Comparison of ENCODE assay signal across 18 cellular contexts in genomic region chr15:99141943-99142342, GRCh38. TPM values are rescaled to one million over a fixed set of nuclear protein-coding genes. Genes with fewer than 3 reads are reported as not detected.
DNase-seq lines count a peak whose midpoint lies in the region; TF ChIP-seq lines count a peak whose summit lies in the region.
"Had no signal": no experiment of that assay in that cellular context is flagged by ENCODE, and none has a peak within 500 bp of the region (broad histone marks: within the 10 kb centered on the region; RNA-seq: fewer than 3 reads in every experiment).

No MANE protein-coding gene starts in this region.

- no peak overlapping the region for H3K4me3 Mint-ChIP-seq in osteocyte (ENCODE audit: unreplicated experiment)
- H3K4me3 Mint-ChIP-seq: CD4-positive, CD25-positive, alpha-beta regulatory T cell; HFFc6 had no signal

- H3K9me3 ChIP-seq in HUES48 (ENCODE audit: control insufficient read depth, insufficient read depth, low read length) (no peaks in the 10 kb centered on the region), esophagus squamous epithelium (no peaks in the 10 kb centered on the region), testis (no peaks in the 10 kb centered on the region), WERI-Rb-1 (ENCODE audit: severe bottlenecking) (no peaks in the 10 kb centered on the region)

- H3K36me3 ChIP-seq in HUES48 (ENCODE audit: control insufficient read depth, insufficient read depth, low read length) (no peaks in the 10 kb centered on the region; the same call in 1 of the 2 replicates), esophagus squamous epithelium (peaks cover 0 to 58% (median 0%) of the 10 kb centered on the region in 3 donors), testis (ENCODE audit: low read depth, missing control alignments) (no peaks in the 10 kb centered on the region), WERI-Rb-1 (no peaks in the 10 kb centered on the region)

- H3K27me3 Mint-ChIP-seq in osteocyte (ENCODE audit: unreplicated experiment) = no peaks in the 10 kb centered on the region
- H3K27me3 Mint-ChIP-seq: CD4-positive, CD25-positive, alpha-beta regulatory T cell had no signal

- H3K9ac ChIP-seq in HUES48 (ENCODE audit: low read depth, low read length) = no peak overlapping the region
- H3K9ac ChIP-seq: KMS-11 had no signal

- TF ChIP-seq CTCF in esophagus squamous epithelium (IDR thresholded peaks at IDR 0.05) = no peak
- no peak for TF ChIP-seq CTCF in osteocyte (IDR thresholded peaks at IDR 0.05)
- TF ChIP-seq CTCF in testis (IDR thresholded peaks at IDR 0.05) = no peak
- TF ChIP-seq CTCF in WERI-Rb-1 (IDR thresholded peaks at IDR 0.05; ENCODE audit: low read depth, low read length) = no peak

- H3K4me1 ChIP-seq in HUES48 (ENCODE audit: control insufficient read depth, insufficient read depth, low read length) (peaks cover 48% of the 10 kb centered on the region), esophagus squamous epithelium (peaks cover 0 to 14% (median 7%) of the 10 kb centered on the region in 3 donors), testis (no peaks in the 10 kb centered on the region)

- peaks cover 21% of the 10 kb centered on the region for H3K4me1 Mint-ChIP-seq in osteocyte (ENCODE audit: unreplicated experiment)
- H3K4me1 Mint-ChIP-seq: CD4-positive, CD25-positive, alpha-beta regulatory T cell had no signal

- TF ChIP-seq POLR2A in esophagus squamous epithelium (IDR thresholded peaks at IDR 0.05) (no peak), testis (IDR thresholded peaks at IDR 0.05) (no peak)

- H3K36me3 Mint-ChIP-seq in osteocyte (ENCODE audit: unreplicated experiment) = peaks cover 20% of the 10 kb centered on the region
- H3K36me3 Mint-ChIP-seq: CD4-positive, CD25-positive, alpha-beta regulatory T cell had no signal

- H3K4me3 ChIP-seq in HUES48 (ENCODE audit: low read depth, low read length) = no peak overlapping the region
- no peak overlapping the region for H3K4me3 ChIP-seq in esophagus squamous epithelium
- no peak overlapping the region for H3K4me3 ChIP-seq in testis
- H3K4me3 ChIP-seq in WERI-Rb-1 (ENCODE audit: low read depth, low read length) = no peak overlapping the region
- H3K4me3 ChIP-seq: GM12878 had no signal

- H3K27ac ChIP-seq in HUES48 (ENCODE audit: low read depth, low read length) (peak overlapping the region; percentile 76), esophagus squamous epithelium (peak overlapping the region in 3 of 4 donors; percentile 63 to 74 (median 68)), testis (no peak overlapping the region), WERI-Rb-1 (no peak overlapping the region)
- H3K27ac ChIP-seq: KMS-11 had no signal

- H3K27ac Mint-ChIP-seq in osteocyte (ENCODE audit: unreplicated experiment) = no peak overlapping the region
- H3K27ac Mint-ChIP-seq: CD4-positive, CD25-positive, alpha-beta regulatory T cell; HFFc6 had no signal

- H3K27me3 ChIP-seq in HUES48 (ENCODE audit: control insufficient read depth, insufficient read depth, low read length) = no peaks in the 10 kb centered on the region
- no peaks in the 10 kb centered on the region for H3K27me3 ChIP-seq in esophagus squamous epithelium
- H3K27me3 ChIP-seq in testis = no peaks in the 10 kb centered on the region
- H3K27me3 ChIP-seq in WERI-Rb-1 (ENCODE audit: insufficient read depth, low read depth, severe bottlenecking) = no peaks in the 10 kb centered on the region

- H3K9me3 Mint-ChIP-seq in osteocyte (ENCODE audit: unreplicated experiment) = no peaks in the 10 kb centered on the region
- H3K9me3 Mint-ChIP-seq: CD4-positive, CD25-positive, alpha-beta regulatory T cell; HFFc6 had no signal

- 84 to 93% methylated on average over 2 to 4 of the region's 4 CpGs for WGBS in esophagus squamous epithelium, 2 donors
- 88 to 89% methylated on average over 4 of the region's 4 CpGs for WGBS in testis, 2 donors

- DNase-seq in esophagus squamous epithelium (lab: John Stamatoyannopoulos, UW) (no peak), osteocyte (ENCODE audit: extremely low spot score, unreplicated experiment) (peak; percentile 44), testis (peak; percentile 10), WERI-Rb-1 (no peak), GM19240 (ENCODE audit: insufficient read length, low spot score) (no peak)
- DNase-seq in stimulated activated CD4-positive, alpha-beta T cell treated with anti-CD3 and anti-CD28 coated beads, Interleukin-2, amount 100 ng/mL, for 24 hours = no peak
- DNase-seq: ACHN; CD4-positive, CD25-positive, alpha-beta regulatory T cell; DMS79; HFFc6; MM.1S; NCI-H1105 treated with DMSO at 0.1 percent for 48 hours; NCI-H2029 treated with DMSO at 0.1 percent for 48 hours; NCI-H510A; Right ventricle myocardium superior had no signal

- intact Hi-C loops in esophagus squamous epithelium (cut with DNase I) = no loop called here
- intact Hi-C loops in testis (cut with DNase I; ENCODE audit: low total_unique reads) = no loop called here

RNA-seq across cellular contexts. Expression of gene SYNM, which starts 37.1 kb away (rescaled TPM):
- total RNA-seq in esophagus squamous epithelium = 100 to 1,000 TPM in 1 of 4 donors, 10 to 100 TPM in 3; 18.1 to 262 (median 42.0) TPM
- 5.5 and 5.9 TPM in 2 replicates for total RNA-seq in osteocyte
- total RNA-seq in testis = 10 to 100 TPM in 1 of 2 donors, 1 to 10 TPM in 1; 10.0 to 11.1 TPM
- 17.9 TPM for polyA plus RNA-seq in testis (ENCODE audit: insufficient read depth, low read depth, low replicate concordance)

Comparison
In these comparisons a context has a peak if more than half of its experiments do, and no peak if none do; other contexts are left out.
1. H3K27ac ChIP-seq: peak in HUES48 (single experiment) and esophagus squamous epithelium (3 of 4); none in testis (0 of 2) and WERI-Rb-1 (single experiment).
2. DNase-seq: peak in osteocyte (single experiment) and testis (single experiment); none in esophagus squamous epithelium (single experiment), WERI-Rb-1 (single experiment), GM19240 (single experiment) and stimulated activated CD4-positive, alpha-beta T cell treated with anti-CD3 and anti-CD28 coated beads, Interleukin-2, amount 100 ng/mL, for 24 hours (0 of 2).